4 cellular contexts compared by ENCODE assay signal in genomic region chr14:104944436-104945205, GRCh38. TPM values are rescaled to one million over a fixed set of nuclear protein-coding genes. Genes with fewer than 3 reads are reported as not detected.
"Had no signal": no experiment of that assay in that cellular context is flagged by ENCODE, and none has a peak within 500 bp of the region (broad histone marks: within the 10 kb centered on the region; RNA-seq: fewer than 3 reads in every experiment).

No MANE protein-coding gene starts in this region.

RNA-seq across cellular contexts. Expression of gene PLD4, which starts 19.9 kb away (rescaled TPM):
- total RNA-seq: vagina had no signal
- polyA plus RNA-seq: keratinocyte, neural cell, psoas muscle had no signal
